2 cellular contexts compared by ENCODE assay signal in the genomic region with DNA sequence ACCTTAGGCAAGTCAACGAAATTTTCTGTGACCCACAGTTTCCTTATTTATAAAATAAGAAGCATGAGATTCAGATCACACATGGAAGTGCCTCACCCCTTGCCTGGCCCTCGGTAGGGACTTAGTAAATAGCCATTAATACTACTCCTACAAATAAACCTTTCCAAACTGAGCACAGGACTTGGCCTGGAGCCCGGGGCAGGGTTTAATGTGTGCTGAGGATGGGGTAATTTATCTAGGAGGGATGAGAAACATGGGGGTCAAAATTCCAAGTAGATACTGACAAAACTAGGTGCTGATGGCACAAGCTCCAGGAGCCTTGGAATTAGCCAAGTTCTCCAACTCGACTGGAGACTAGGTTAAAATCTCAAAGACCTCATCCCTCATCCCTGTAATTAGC.
TF ChIP-seq lines count a peak whose summit lies in the region.

No MANE protein-coding gene starts in this region.

TF ChIP-seq in liver, 16 proteins besides CTCF, POLR2A, EP300 and RAD21:
- peak; percentile 33 to 57 for TF ChIP-seq RXRA (IDR thresholded peaks at IDR 0.05)
- TF ChIP-seq, protein P1, sequence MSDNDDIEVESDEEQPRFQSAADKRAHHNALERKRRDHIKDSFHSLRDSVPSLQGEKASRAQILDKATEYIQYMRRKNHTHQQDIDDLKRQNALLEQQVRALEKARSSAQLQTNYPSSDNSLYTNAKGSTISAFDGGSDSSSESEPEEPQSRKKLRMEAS (IDR thresholded peaks at IDR 0.05) = peak; percentile 12
- TF ChIP-seq FOXA2 (IDR thresholded peaks at IDR 0.05) = no peak
- no peak for TF ChIP-seq GABPA (IDR thresholded peaks at IDR 0.05 in 1 of 2, conservative IDR thresholded peaks at IDR 0.05 in 1 of 2)
- TF ChIP-seq FOXA1 (IDR thresholded peaks at IDR 0.05) = no peak
- TF ChIP-seq NR2F2 (IDR thresholded peaks at IDR 0.05) = no peak
- peak; percentile 47 for TF ChIP-seq YY1 (IDR thresholded peaks at IDR 0.05)
- no peak for TF ChIP-seq TAF1 (conservative IDR thresholded peaks at IDR 0.05)
- TF ChIP-seq EGR1 (IDR thresholded peaks at IDR 0.05; ENCODE audit: low read depth in 2 of 2) = no peak
- TF ChIP-seq, protein P2, sequence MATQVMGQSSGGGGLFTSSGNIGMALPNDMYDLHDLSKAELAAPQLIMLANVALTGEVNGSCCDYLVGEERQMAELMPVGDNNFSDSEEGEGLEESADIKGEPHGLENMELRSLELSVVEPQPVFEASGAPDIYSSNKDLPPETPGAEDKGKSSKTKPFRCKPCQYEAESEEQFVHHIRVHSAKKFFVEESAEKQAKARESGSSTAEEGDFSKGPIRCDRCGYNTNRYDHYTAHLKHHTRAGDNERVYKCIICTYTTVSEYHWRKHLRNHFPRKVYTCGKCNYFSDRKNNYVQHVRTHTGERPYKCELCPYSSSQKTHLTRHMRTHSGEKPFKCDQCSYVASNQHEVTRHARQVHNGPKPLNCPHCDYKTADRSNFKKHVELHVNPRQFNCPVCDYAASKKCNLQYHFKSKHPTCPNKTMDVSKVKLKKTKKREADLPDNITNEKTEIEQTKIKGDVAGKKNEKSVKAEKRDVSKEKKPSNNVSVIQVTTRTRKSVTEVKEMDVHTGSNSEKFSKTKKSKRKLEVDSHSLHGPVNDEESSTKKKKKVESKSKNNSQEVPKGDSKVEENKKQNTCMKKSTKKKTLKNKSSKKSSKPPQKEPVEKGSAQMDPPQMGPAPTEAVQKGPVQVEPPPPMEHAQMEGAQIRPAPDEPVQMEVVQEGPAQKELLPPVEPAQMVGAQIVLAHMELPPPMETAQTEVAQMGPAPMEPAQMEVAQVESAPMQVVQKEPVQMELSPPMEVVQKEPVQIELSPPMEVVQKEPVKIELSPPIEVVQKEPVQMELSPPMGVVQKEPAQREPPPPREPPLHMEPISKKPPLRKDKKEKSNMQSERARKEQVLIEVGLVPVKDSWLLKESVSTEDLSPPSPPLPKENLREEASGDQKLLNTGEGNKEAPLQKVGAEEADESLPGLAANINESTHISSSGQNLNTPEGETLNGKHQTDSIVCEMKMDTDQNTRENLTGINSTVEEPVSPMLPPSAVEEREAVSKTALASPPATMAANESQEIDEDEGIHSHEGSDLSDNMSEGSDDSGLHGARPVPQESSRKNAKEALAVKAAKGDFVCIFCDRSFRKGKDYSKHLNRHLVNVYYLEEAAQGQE (IDR thresholded peaks at IDR 0.05) = no peak
- peak; percentile 22 for TF ChIP-seq SP1 (IDR thresholded peaks at IDR 0.05)
- TF ChIP-seq, protein P3, sequence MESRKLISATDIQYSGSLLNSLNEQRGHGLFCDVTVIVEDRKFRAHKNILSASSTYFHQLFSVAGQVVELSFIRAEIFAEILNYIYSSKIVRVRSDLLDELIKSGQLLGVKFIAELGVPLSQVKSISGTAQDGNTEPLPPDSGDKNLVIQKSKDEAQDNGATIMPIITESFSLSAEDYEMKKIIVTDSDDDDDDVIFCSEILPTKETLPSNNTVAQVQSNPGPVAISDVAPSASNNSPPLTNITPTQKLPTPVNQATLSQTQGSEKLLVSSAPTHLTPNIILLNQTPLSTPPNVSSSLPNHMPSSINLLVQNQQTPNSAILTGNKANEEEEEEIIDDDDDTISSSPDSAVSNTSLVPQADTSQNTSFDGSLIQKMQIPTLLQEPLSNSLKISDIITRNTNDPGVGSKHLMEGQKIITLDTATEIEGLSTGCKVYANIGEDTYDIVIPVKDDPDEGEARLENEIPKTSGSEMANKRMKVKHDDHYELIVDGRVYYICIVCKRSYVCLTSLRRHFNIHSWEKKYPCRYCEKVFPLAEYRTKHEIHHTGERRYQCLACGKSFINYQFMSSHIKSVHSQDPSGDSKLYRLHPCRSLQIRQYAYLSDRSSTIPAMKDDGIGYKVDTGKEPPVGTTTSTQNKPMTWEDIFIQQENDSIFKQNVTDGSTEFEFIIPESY (IDR thresholded peaks at IDR 0.05) = no peak
- TF ChIP-seq JUND (IDR thresholded peaks at IDR 0.05) = peak in 1 of 2 donors; percentile 34
- peak; percentile 51 for TF ChIP-seq HNF4G (IDR thresholded peaks at IDR 0.05)
- TF ChIP-seq, protein P4, sequence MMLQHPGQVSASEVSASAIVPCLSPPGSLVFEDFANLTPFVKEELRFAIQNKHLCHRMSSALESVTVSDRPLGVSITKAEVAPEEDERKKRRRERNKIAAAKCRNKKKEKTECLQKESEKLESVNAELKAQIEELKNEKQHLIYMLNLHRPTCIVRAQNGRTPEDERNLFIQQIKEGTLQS (IDR thresholded peaks at IDR 0.05) = no peak
- peak; percentile 72 to 76 for TF ChIP-seq HNF4A (conservative IDR thresholded peaks at IDR 0.05)

TF ChIP-seq in HepG2, 621 proteins besides CTCF, POLR2A, EP300 and RAD21:
- TF ChIP-seq, protein P5, sequence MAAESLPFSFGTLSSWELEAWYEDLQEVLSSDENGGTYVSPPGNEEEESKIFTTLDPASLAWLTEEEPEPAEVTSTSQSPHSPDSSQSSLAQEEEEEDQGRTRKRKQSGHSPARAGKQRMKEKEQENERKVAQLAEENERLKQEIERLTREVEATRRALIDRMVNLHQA (CRISPR knock-in tag; IDR thresholded peaks at IDR 0.05) = no peak
- TF ChIP-seq, protein P6, sequence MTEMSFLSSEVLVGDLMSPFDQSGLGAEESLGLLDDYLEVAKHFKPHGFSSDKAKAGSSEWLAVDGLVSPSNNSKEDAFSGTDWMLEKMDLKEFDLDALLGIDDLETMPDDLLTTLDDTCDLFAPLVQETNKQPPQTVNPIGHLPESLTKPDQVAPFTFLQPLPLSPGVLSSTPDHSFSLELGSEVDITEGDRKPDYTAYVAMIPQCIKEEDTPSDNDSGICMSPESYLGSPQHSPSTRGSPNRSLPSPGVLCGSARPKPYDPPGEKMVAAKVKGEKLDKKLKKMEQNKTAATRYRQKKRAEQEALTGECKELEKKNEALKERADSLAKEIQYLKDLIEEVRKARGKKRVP (CRISPR knock-in tag; IDR thresholded peaks at IDR 0.05) = no peak
- TF ChIP-seq, protein P7, sequence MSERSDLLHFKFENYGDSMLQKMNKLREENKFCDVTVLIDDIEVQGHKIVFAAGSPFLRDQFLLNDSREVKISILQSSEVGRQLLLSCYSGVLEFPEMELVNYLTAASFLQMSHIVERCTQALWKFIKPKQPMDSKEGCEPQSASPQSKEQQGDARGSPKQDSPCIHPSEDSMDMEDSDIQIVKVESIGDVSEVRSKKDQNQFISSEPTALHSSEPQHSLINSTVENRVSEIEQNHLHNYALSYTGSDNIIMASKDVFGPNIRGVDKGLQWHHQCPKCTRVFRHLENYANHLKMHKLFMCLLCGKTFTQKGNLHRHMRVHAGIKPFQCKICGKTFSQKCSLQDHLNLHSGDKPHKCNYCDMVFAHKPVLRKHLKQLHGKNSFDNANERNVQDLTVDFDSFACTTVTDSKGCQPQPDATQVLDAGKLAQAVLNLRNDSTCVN (CRISPR knock-in tag; IDR thresholded peaks at IDR 0.05; ENCODE audit: borderline replicate concordance) = no peak
- no peak for TF ChIP-seq SETDB1 (CRISPR knock-in tag; IDR thresholded peaks at IDR 0.05; ENCODE audit: borderline replicate concordance)
- TF ChIP-seq, protein P8, sequence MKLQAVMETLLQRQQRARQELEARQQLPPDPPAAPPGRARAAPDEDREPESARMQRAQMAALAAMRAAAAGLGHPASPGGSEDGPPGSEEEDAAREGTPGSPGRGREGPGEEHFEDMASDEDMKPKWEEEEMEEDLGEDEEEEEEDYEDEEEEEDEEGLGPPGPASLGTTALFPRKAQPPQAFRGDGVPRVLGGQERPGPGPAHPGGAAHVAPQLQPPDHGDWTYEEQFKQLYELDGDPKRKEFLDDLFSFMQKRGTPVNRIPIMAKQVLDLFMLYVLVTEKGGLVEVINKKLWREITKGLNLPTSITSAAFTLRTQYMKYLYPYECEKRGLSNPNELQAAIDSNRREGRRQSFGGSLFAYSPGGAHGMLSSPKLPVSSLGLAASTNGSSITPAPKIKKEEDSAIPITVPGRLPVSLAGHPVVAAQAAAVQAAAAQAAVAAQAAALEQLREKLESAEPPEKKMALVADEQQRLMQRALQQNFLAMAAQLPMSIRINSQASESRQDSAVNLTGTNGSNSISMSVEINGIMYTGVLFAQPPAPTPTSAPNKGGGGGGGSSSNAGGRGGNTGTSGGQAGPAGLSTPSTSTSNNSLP (IDR thresholded peaks at IDR 0.05; ENCODE audit: low read depth, low read length) = no peak
- TF ChIP-seq STAT5B (CRISPR knock-in tag; IDR thresholded peaks at IDR 0.05) = no peak
- TF ChIP-seq POLR2G (IDR thresholded peaks at IDR 0.05; ENCODE audit: low read depth, low read length) = no peak
- no peak for TF ChIP-seq ZBTB20 (CRISPR knock-in tag; IDR thresholded peaks at IDR 0.05; ENCODE audit: borderline replicate concordance, low read depth)
- TF ChIP-seq ZSCAN22 (CRISPR knock-in tag; IDR thresholded peaks at IDR 0.05) = no peak
- TF ChIP-seq FOXC1 (CRISPR knock-in tag; IDR thresholded peaks at IDR 0.05; ENCODE audit: borderline replicate concordance) = no peak
- no peak for TF ChIP-seq MIXL1 (CRISPR knock-in tag; IDR thresholded peaks at IDR 0.05)
- TF ChIP-seq ARNT2 (CRISPR knock-in tag; IDR thresholded peaks at IDR 0.05; ENCODE audit: low read depth) = no peak
- TF ChIP-seq XBP1 (CRISPR knock-in tag; IDR thresholded peaks at IDR 0.05) = no peak
- no peak for TF ChIP-seq FOSL1 (CRISPR knock-in tag; IDR thresholded peaks at IDR 0.05; ENCODE audit: borderline replicate concordance)
TF ChIP-seq in HepG2: peak in this region for 0.
